26 cellular contexts compared by ENCODE assay signal in genomic region chr10:69761320-69761719, GRCh38. TPM values are rescaled to one million over a fixed set of nuclear protein-coding genes. Genes with fewer than 3 reads are reported as not detected.
"Had no signal": no experiment of that assay in that cellular context is flagged by ENCODE, and none has a peak within 500 bp of the region (broad histone marks: within the 10 kb centered on the region; RNA-seq: fewer than 3 reads in every experiment).

No MANE protein-coding gene starts in this region.

- H3K4me1 Mint-ChIP-seq: endodermal cell had no signal

- H3K4me3 ChIP-seq: colonic mucosa, esophagus muscularis mucosa, heart right ventricle, left lung, lower lobe of right lung, mucosa of descending colon had no signal

- H3K27me3 ChIP-seq: colonic mucosa had no signal

- ATAC-seq: effector memory CD8-positive, alpha-beta T cell; foreskin keratinocyte; heart right ventricle; left cardiac atrium; left lung; left ventricle myocardium superior; lower lobe of right lung; mucosa of descending colon had no signal

- DNase-seq: cerebellar nuclear complex; colonic mucosa; cortex of kidney; effector CD8-positive, alpha-beta T cell; effector memory CD8-positive, alpha-beta T cell; endodermal cell; foreskin keratinocyte; glutamatergic neuron; head of caudate nucleus; heart right ventricle; hippocampal formation; left cardiac atrium; left lung; left ventricle myocardium superior; lower lobe of right lung; mesenchymal stem cell; mucosa of descending colon had no signal

- H3K9me3 Mint-ChIP-seq: dendritic cell treated with granulocyte-macrophage colony-stimulating factor and Interleukin-4, amounts not matched to agents 40 ng/mL and 50 ng/mL, for 4 days; effector memory CD8-positive, alpha-beta T cell; endodermal cell; mesothelial cell of epicardium had no signal

- H3K9me3 ChIP-seq: colonic mucosa, esophagus muscularis mucosa, heart right ventricle, left lung, lower lobe of right lung, mucosa of descending colon had no signal

- H3K36me3 ChIP-seq: colonic mucosa, esophagus muscularis mucosa, heart right ventricle, left lung, lower lobe of right lung had no signal

- H3K4me3 Mint-ChIP-seq: dendritic cell treated with granulocyte-macrophage colony-stimulating factor and Interleukin-4, amounts not matched to agents 40 ng/mL and 50 ng/mL, for 4 days; effector memory CD8-positive, alpha-beta T cell; endodermal cell; mesothelial cell of epicardium had no signal

- H3K27ac ChIP-seq: colonic mucosa, esophagus muscularis mucosa, foreskin keratinocyte, heart right ventricle, left lung, lower lobe of right lung had no signal

- H3K27ac Mint-ChIP-seq: dendritic cell treated with granulocyte-macrophage colony-stimulating factor and Interleukin-4, amounts not matched to agents 40 ng/mL and 50 ng/mL, for 4 days; effector memory CD8-positive, alpha-beta T cell; endodermal cell; mesothelial cell of epicardium had no signal

- H3K36me3 Mint-ChIP-seq: mesothelial cell of epicardium had no signal

- FAIRE-seq: endometrium, endothelial cell of umbilical vein, frontal cortex, islet of Langerhans, keratinocyte had no signal

- H3K4me1 ChIP-seq: colonic mucosa, foreskin keratinocyte, left lung, lower lobe of right lung had no signal

RNA-seq across cellular contexts. Expression of gene COL13A1, which starts 40.4 kb away (rescaled TPM):
- total RNA-seq: mesenteric fat pad had no signal
